In the genomic region with DNA sequence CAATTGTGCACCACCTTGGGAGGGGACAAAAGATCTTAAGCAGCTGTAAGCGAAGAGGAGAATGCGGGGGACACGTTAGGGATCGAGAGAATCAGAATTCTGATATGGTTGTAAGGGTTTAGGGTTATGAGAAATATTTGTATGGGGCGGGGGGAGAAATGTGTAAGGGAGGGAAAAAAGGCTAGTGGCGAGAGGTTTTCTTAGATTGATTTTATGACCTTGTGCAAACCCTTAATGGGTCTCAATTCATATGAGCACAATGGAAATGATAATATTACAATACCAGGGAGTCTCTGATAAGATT, we compare ENCODE assay signal across 8 cellular contexts. TPM values are rescaled to one million over a fixed set of nuclear protein-coding genes. Genes with fewer than 3 reads are reported as not detected.
DNase-seq lines count a peak whose midpoint lies in the region; ATAC-seq, FAIRE-seq and TF ChIP-seq lines count a peak whose summit lies in the region.

No MANE protein-coding gene starts in this region.

- TF ChIP-seq CTCF in heart right ventricle (IDR thresholded peaks at IDR 0.05): no peak
- no peak for TF ChIP-seq CTCF in bronchial epithelial cell (IDR thresholded peaks at IDR 0.05; ENCODE audit: insufficient read depth, low read length, severe bottlenecking)

- H3K4me1 ChIP-seq in heart right ventricle: peaks cover 4 to 55% (median 40%) of the 10 kb centered on the region in 9 donors
- peaks cover 21% of the 10 kb centered on the region for H3K4me1 ChIP-seq in mononuclear cell (ENCODE audit: insufficient read depth, low read length)

- FAIRE-seq in bronchial epithelial cell (lab: Jason Lieb, UNC): no peak

- ATAC-seq in heart right ventricle (no peak), Right ventricle myocardium superior (ENCODE audit: poor library complexity) (no peak), GM21786 (IDR thresholded peaks at IDR 0.05; ENCODE audit: unreplicated experiment) (no peak), GM19395 (IDR thresholded peaks at IDR 0.05; ENCODE audit: unreplicated experiment) (no peak)

- peak overlapping the region; percentile 50 to 89 (median 78) for H3K4me3 ChIP-seq in heart right ventricle
- peak overlapping the region; percentile 88 for H3K4me3 ChIP-seq in bronchial epithelial cell (ENCODE audit: low read depth, low read length)
- peak overlapping the region; percentile 72 for H3K4me3 ChIP-seq in mononuclear cell (ENCODE audit: low read length)

- WGBS in heart right ventricle, 2 donors: 0 to 8% methylated on average over 6 of the region's 6 CpGs

- H3K27ac ChIP-seq in heart right ventricle: peak overlapping the region; percentile 64 to 93 (median 88)

- no peaks in the 10 kb centered on the region for H3K9me3 ChIP-seq in heart right ventricle
- H3K9me3 ChIP-seq in mononuclear cell (ENCODE audit: low read depth, low read length): no peaks in the 10 kb centered on the region

- no peaks in the 10 kb centered on the region for H3K27me3 ChIP-seq in heart right ventricle
- no peaks in the 10 kb centered on the region for H3K27me3 ChIP-seq in bronchial epithelial cell (ENCODE audit: control insufficient read depth, insufficient read depth, low read length)
- H3K27me3 ChIP-seq in mononuclear cell (ENCODE audit: insufficient read depth, low read length): no peaks in the 10 kb centered on the region

- H3K36me3 ChIP-seq in heart right ventricle (peaks cover 0 to 8% (median 2%) of the 10 kb centered on the region in 9 donors), bronchial epithelial cell (ENCODE audit: control insufficient read depth, insufficient read depth, low read length) (peaks cover 2% of the 10 kb centered on the region)

- DNase-seq in heart right ventricle: no peak
- no peak for DNase-seq in Right ventricle myocardium superior
- no peak for DNase-seq in bronchial epithelial cell (ENCODE audit: low read depth)
- DNase-seq in NCI-H128 (lab: John Stamatoyannopoulos, UW; ENCODE audit: unreplicated experiment): no peak
- no peak for DNase-seq in iPS-NIHi7 (ENCODE audit: extremely low spot score)

- intact Hi-C loops in heart right ventricle (cut with DNase I): no loop called here
- intact Hi-C loops in Right ventricle myocardium superior (cut with DNase I): no loop called here

RNA-seq across cellular contexts. Expression of gene NDUFA9, which starts 0.4 kb away (rescaled TPM):
- total RNA-seq in heart right ventricle: 100 to 1,000 TPM; 209 to 371 (median 332) TPM
- 100 to 1,000 TPM; 173 to 206 TPM for polyA plus RNA-seq in heart right ventricle
- 371 TPM for total RNA-seq in Right ventricle myocardium superior
- 31.6 and 36.9 TPM in 2 replicates for total RNA-seq in bronchial epithelial cell
- total RNA-seq in mononuclear cell: 58.1 TPM

RNA-seq across cellular contexts. Expression of gene AKAP3, which starts 0.5 kb away (rescaled TPM):
- total RNA-seq in heart right ventricle: 1 to 10 TPM; 1.9 to 6.1 (median 3.7) TPM
- 1 to 10 TPM in 1 of 2 donors, under 1 TPM in 1; 0.93 to 3.1 TPM for polyA plus RNA-seq in heart right ventricle
- total RNA-seq in Right ventricle myocardium superior: 3.0 TPM
- 0.53 and 2.0 TPM in 2 replicates for total RNA-seq in bronchial epithelial cell
- 1.4 TPM for total RNA-seq in mononuclear cell
